In genomic region chr11:71534711-71535608, GRCh38 we compare ENCODE assay signal across 13 cellular contexts. TPM values are rescaled to one million over a fixed set of nuclear protein-coding genes. Genes with fewer than 3 reads are reported as not detected.
"Had no signal": no experiment of that assay in that cellular context is flagged by ENCODE, and none has a peak within 500 bp of the region (broad histone marks: within the 10 kb centered on the region; RNA-seq: fewer than 3 reads in every experiment).

No MANE protein-coding gene starts in this region.

RNA-seq across cellular contexts. Expression of gene KRTAP5-8, which starts 2.9 kb away (rescaled TPM):
- total RNA-seq: foreskin keratinocyte; glomerular endothelial cell; kidney epithelial cell; lung microvascular endothelial cell; natural killer cell treated with Interleukin-12 subunit alpha and Interleukin-12 subunit beta and Interleukin-15 and Interleukin-18, amount 100 ng/mL, for 72 hours; sigmoid colon; temporal lobe; vagina had no signal
- polyA plus RNA-seq: foreskin keratinocyte, immature natural killer cell had no signal

RNA-seq across cellular contexts. Expression of gene KRTAP5-7, which starts 7.9 kb away (rescaled TPM):
- total RNA-seq: activated CD8-positive, alpha-beta T cell treated with anti-CD3 and anti-CD28 coated beads, Interleukin-2, amount 10 ng/mL, durations not matched to agents 7 days and 5 days; foreskin keratinocyte; glomerular endothelial cell; kidney epithelial cell; lung microvascular endothelial cell; temporal lobe; vagina had no signal
- polyA plus RNA-seq: foreskin keratinocyte, immature natural killer cell had no signal

RNA-seq across cellular contexts. Expression of gene KRTAP5-9, which starts 13.3 kb away (rescaled TPM):
- total RNA-seq: activated CD8-positive, alpha-beta T cell treated with anti-CD3 and anti-CD28 coated beads, Interleukin-2, amount 10 ng/mL, durations not matched to agents 7 days and 5 days; foreskin keratinocyte; glomerular endothelial cell; kidney epithelial cell; lung microvascular endothelial cell; natural killer cell treated with Interleukin-12 subunit alpha and Interleukin-12 subunit beta and Interleukin-15 and Interleukin-18, amount 100 ng/mL, for 72 hours; temporal lobe; vagina had no signal
- polyA plus RNA-seq: foreskin keratinocyte, immature natural killer cell had no signal

RNA-seq across cellular contexts. Expression of gene KRTAP5-10, which starts 30.4 kb away (rescaled TPM):
- total RNA-seq: activated CD8-positive, alpha-beta T cell treated with anti-CD3 and anti-CD28 coated beads, Interleukin-2, amount 10 ng/mL, durations not matched to agents 7 days and 5 days; foreskin keratinocyte; glomerular endothelial cell; kidney epithelial cell; left lung; natural killer cell treated with Interleukin-12 subunit alpha and Interleukin-12 subunit beta and Interleukin-15 and Interleukin-18, amount 100 ng/mL, for 72 hours; sigmoid colon; temporal lobe; vagina had no signal
- polyA plus RNA-seq: foreskin keratinocyte, immature natural killer cell had no signal

RNA-seq across cellular contexts. Expression of gene KRTAP5-11, which starts 47.7 kb away (rescaled TPM):
- total RNA-seq: activated CD8-positive, alpha-beta T cell treated with anti-CD3 and anti-CD28 coated beads, Interleukin-2, amount 10 ng/mL, durations not matched to agents 7 days and 5 days; foreskin keratinocyte; glomerular endothelial cell; kidney epithelial cell; left lung; lung microvascular endothelial cell; natural killer cell treated with Interleukin-12 subunit alpha and Interleukin-12 subunit beta and Interleukin-15 and Interleukin-18, amount 100 ng/mL, for 72 hours; sigmoid colon; temporal lobe; transverse colon; vagina had no signal
- polyA plus RNA-seq: esophagus, foreskin keratinocyte, immature natural killer cell, sigmoid colon had no signal
